ENCODE assay signal across 16 cellular contexts in the genomic region with DNA sequence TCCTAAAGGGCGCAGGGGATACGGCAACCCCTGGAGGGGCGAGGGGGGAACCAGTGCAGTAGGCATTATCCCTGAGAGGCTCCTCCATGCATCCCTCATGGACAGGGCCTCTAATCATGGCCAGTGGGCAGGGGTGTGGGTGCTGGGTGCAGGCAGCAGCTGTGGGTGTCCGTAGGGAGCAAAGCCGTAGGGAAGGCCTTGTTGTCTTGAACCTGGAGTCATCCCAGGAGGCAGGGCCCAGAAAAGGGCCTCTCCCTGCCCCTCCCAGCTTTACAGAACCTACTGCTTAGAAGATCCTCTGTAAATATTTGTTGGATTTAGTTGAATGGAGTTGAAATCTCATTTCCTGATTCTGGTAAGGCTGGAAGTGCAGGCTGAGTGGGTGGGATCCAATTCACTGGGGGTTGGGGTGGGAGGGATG.
DNase-seq lines count a peak whose midpoint lies in the region; ATAC-seq and TF ChIP-seq lines count a peak whose summit lies in the region.
"Had no signal": no experiment of that assay in that cellular context is flagged by ENCODE, and none has a peak within 500 bp of the region (broad histone marks: within the 10 kb centered on the region; RNA-seq: fewer than 3 reads in every experiment).

No MANE protein-coding gene starts in this region.

- no peaks in the 10 kb centered on the region for H3F3A ChIP-seq in PC-3 (ENCODE audit: low read length, unreplicated experiment)

- no peak overlapping the region for H3K4me2 ChIP-seq in PC-3 (ENCODE audit: low read length)

- H2AFZ ChIP-seq in PC-3 (ENCODE audit: low read length): no peak overlapping the region

- H3K27me3 ChIP-seq in PC-3 (ENCODE audit: low read length): no peaks in the 10 kb centered on the region
- H3K27me3 ChIP-seq: thyroid gland had no signal

- DNase-seq in NCI-H2029 (lab: John Stamatoyannopoulos, UW) (peak; percentile 32), NCI-H2029 treated with DMSO at 0.1 percent for 48 hours (lab: John Stamatoyannopoulos, UW) (no peak), PC-3 (peak; percentile 8), islet precursor cell (peak; percentile 37)
- no peak for DNase-seq in activated naive CD4-positive, alpha-beta T cell treated with Interleukin-2 at 50 U/mL for 16 hours
- DNase-seq in activated effector memory CD4-positive, alpha-beta T cell treated with Interleukin-2 at 50 U/mL for 16 hours: no peak
- DNase-seq: 8988T; MV-4-11; SHP77; stimulated activated CD4-positive, alpha-beta T cell treated with anti-CD3 and anti-CD28 coated beads, Interleukin-4, amount 100 ng/mL, for 24 hours; stimulated activated CD8-positive, alpha-beta memory T cell treated with anti-CD3 and anti-CD28 coated beads, Interleukin-4, amount 100 ng/mL, for 48 hours; T-helper 17 cell; thyroid gland had no signal

- no peaks in the 10 kb centered on the region for H3K9me2 ChIP-seq in PC-3 (replicated peaks; ENCODE audit: low read length)

- no peak overlapping the region for H3K9ac ChIP-seq in PC-3 (ENCODE audit: low read length)

- no peaks in the 10 kb centered on the region for H3K9me3 ChIP-seq in PC-3 (ENCODE audit: low read length)
- H3K9me3 ChIP-seq: thyroid gland had no signal

- H3K27ac ChIP-seq in PC-3 (ENCODE audit: low read length) (no peak overlapping the region), temporal lobe (ENCODE audit: low read depth, low read length) (peak overlapping the region; percentile 98)
- H3K27ac ChIP-seq: C4-2B, thyroid gland had no signal

- no peaks in the 10 kb centered on the region for H4K20me1 ChIP-seq in PC-3 (ENCODE audit: low read length)

- no TSS peak for BruUV-seq in PC-3 (replicated peaks; lab: Mats Ljungman, UMichigan)

- intact Hi-C loops in PC-3 (cut with micrococcal nuclease): no loop called here

- ATAC-seq in PC-3 (peak; percentile 37), HG03469 (IDR thresholded peaks at IDR 0.05; ENCODE audit: unreplicated experiment) (no peak)
- ATAC-seq: T-helper 17 cell had no signal

- no peaks in the 10 kb centered on the region for H3K79me2 ChIP-seq in PC-3 (ENCODE audit: low read length)

- H3K4me3 ChIP-seq in PC-3 (ENCODE audit: low read length): no peak overlapping the region
- H3K4me3 ChIP-seq: thyroid gland had no signal

- H3K36me3 ChIP-seq in PC-3 (ENCODE audit: low read depth, low read length): no peaks in the 10 kb centered on the region
- H3K36me3 ChIP-seq: thyroid gland had no signal

- TF ChIP-seq CTCF in PC-3 (conservative IDR thresholded peaks at IDR 0.05; ENCODE audit: low read depth, low read length): no peak

- POLR2A ChIA-PET in PC-3 (lab: Charles Lee; ENCODE audit: unreplicated experiment): no interaction called here

- peaks cover 4% of the 10 kb centered on the region; the same call in 1 of the 2 replicates for H3K4me1 ChIP-seq in PC-3 (ENCODE audit: insufficient read depth, low read length)
- H3K4me1 ChIP-seq: thyroid gland had no signal

- CTCF ChIA-PET in PC-3 (lab: Charles Lee): no interaction called here

Comparison
In these comparisons a context has a peak if more than half of its experiments do, and no peak if none do; other contexts are left out.
1. DNase-seq: peak in NCI-H2029 (single experiment), PC-3 (single experiment) and islet precursor cell (single experiment); none in NCI-H2029 treated with DMSO at 0.1 percent for 48 hours (single experiment), activated naive CD4-positive, alpha-beta T cell treated with Interleukin-2 at 50 U/mL for 16 hours (single experiment) and activated effector memory CD4-positive, alpha-beta T cell treated with Interleukin-2 at 50 U/mL for 16 hours (single experiment).